ENCODE assay signal across 29 cellular contexts in genomic region chr9:38529317-38529716, GRCh38.
"Had no signal": no experiment of that assay in that cellular context is flagged by ENCODE, and none has a peak within 500 bp of the region (broad histone marks: within the 10 kb centered on the region; RNA-seq: fewer than 3 reads in every experiment).

No MANE protein-coding gene starts in this region.

- ATAC-seq: natural killer cell; psoas muscle; right cardiac atrium; right lobe of liver; stimulated activated memory B cell treated with anti-CD40 and anti-IgM and Interleukin-4, amounts not matched to agents 10 μg/mL and 1 μg/mL and 100 μg/mL, for 72 hours; stimulated activated naive CD8-positive, alpha-beta T cell treated with anti-CD3 and anti-CD28 coated beads, Interleukin-15, amount 100 ng/mL, for 72 hours; stimulated activated naive CD8-positive, alpha-beta T cell treated with anti-CD3 and anti-CD28 coated beads, Interleukin-15, Interleukin-2, amounts not matched to agents 100 U/mL and 50 U/mL, for 24 hours had no signal

- H3K4me2 ChIP-seq: neural progenitor cell had no signal

- H3K4me1 Mint-ChIP-seq: natural killer cell; stimulated activated memory B cell treated with anti-CD40 and anti-IgM and Interleukin-4, amounts not matched to agents 10 μg/mL and 1 μg/mL and 100 μg/mL, for 72 hours; stimulated activated naive CD8-positive, alpha-beta T cell treated with anti-CD3 and anti-CD28 coated beads, Interleukin-15, amount 100 ng/mL, for 72 hours had no signal

- H3K27ac Mint-ChIP-seq: natural killer cell; nephron; neural progenitor cell; progenitor cell of endocrine pancreas; stimulated activated memory B cell treated with anti-CD40 and anti-IgM and Interleukin-4, amounts not matched to agents 10 μg/mL and 1 μg/mL and 100 μg/mL, for 72 hours; stimulated activated naive CD8-positive, alpha-beta T cell treated with anti-CD3 and anti-CD28 coated beads, Interleukin-15, amount 100 ng/mL, for 72 hours had no signal

- H3K9me3 Mint-ChIP-seq: natural killer cell had no signal

- H3K4me1 ChIP-seq: parathyroid adenoma, psoas muscle, right lobe of liver, sigmoid colon, suprapubic skin, testis, tibial artery, upper lobe of left lung, vagina had no signal

- DNase-seq: natural killer cell; occipital lobe; ovary; posterior cingulate gyrus; psoas muscle; right cardiac atrium; right lobe of liver; sigmoid colon; small intestine; stimulated activated CD4-positive, alpha-beta T cell treated with anti-CD3 and anti-CD28 coated beads, Interleukin-15, amount 100 ng/mL, for 24 hours; stimulated activated CD4-positive, alpha-beta T cell treated with anti-CD3 and anti-CD28 coated beads, Interleukin-4, amount 100 ng/mL, for 1 hour; stimulated activated CD4-positive, alpha-beta T cell treated with anti-CD3 and anti-CD28 coated beads, Interleukin-4, amount 100 ng/mL, for 4 hours; stimulated activated CD8-positive, alpha-beta memory T cell treated with anti-CD3 and anti-CD28 coated beads, Interleukin-4, amount 100 ng/mL, for 48 hours; stimulated activated naive CD4-positive, alpha-beta T cell; stimulated activated naive CD8-positive, alpha-beta T cell treated with anti-CD3 and anti-CD28 coated beads, Interleukin-15, amount 100 ng/mL, for 72 hours; stimulated activated naive CD8-positive, alpha-beta T cell treated with anti-CD3 and anti-CD28 coated beads, Interleukin-15, Interleukin-2, amounts not matched to agents 100 U/mL and 50 U/mL, for 24 hours; substantia nigra; testis; tibial artery; trophoblast cell; upper lobe of left lung had no signal

- H3K4me3 ChIP-seq: neural progenitor cell, ovary, psoas muscle, right lobe of liver, sigmoid colon, suprapubic skin, testis, tibial artery, upper lobe of left lung, vagina had no signal

- H3K9me3 ChIP-seq: psoas muscle, right lobe of liver, sigmoid colon, suprapubic skin, testis, tibial artery, upper lobe of left lung, vagina had no signal

- H3K27ac ChIP-seq: neural progenitor cell, ovary, parathyroid adenoma, psoas muscle, right lobe of liver, sigmoid colon, suprapubic skin, testis, tibial artery, upper lobe of left lung, vagina had no signal

- FAIRE-seq: small intestine, urothelium cell line had no signal

- H3K27me3 Mint-ChIP-seq: progenitor cell of endocrine pancreas; stimulated activated memory B cell treated with anti-CD40 and anti-IgM and Interleukin-4, amounts not matched to agents 10 μg/mL and 1 μg/mL and 100 μg/mL, for 72 hours; stimulated activated naive CD8-positive, alpha-beta T cell treated with anti-CD3 and anti-CD28 coated beads, Interleukin-15, amount 100 ng/mL, for 72 hours had no signal

- H3K4me3 Mint-ChIP-seq: natural killer cell; nephron; neural progenitor cell; stimulated activated memory B cell treated with anti-CD40 and anti-IgM and Interleukin-4, amounts not matched to agents 10 μg/mL and 1 μg/mL and 100 μg/mL, for 72 hours; stimulated activated naive CD8-positive, alpha-beta T cell treated with anti-CD3 and anti-CD28 coated beads, Interleukin-15, amount 100 ng/mL, for 72 hours had no signal

- H3K36me3 Mint-ChIP-seq: stimulated activated memory B cell treated with anti-CD40 and anti-IgM and Interleukin-4, amounts not matched to agents 10 μg/mL and 1 μg/mL and 100 μg/mL, for 72 hours had no signal

- H3K36me3 ChIP-seq: neural progenitor cell, ovary, right lobe of liver, sigmoid colon, suprapubic skin, tibial artery, upper lobe of left lung, vagina had no signal

- H3K27me3 ChIP-seq: neural progenitor cell, ovary, right lobe of liver, testis, upper lobe of left lung, vagina had no signal
